In genomic region chr2:26785431-26786206, GRCh38 we compare ENCODE assay signal across 8 cellular contexts. TPM values are rescaled to one million over a fixed set of nuclear protein-coding genes. Genes with fewer than 3 reads are reported as not detected.
DNase-seq lines count a peak whose midpoint lies in the region; ATAC-seq, FAIRE-seq and TF ChIP-seq lines count a peak whose summit lies in the region.

TSS of gene CENPA (plus strand) at chr2:26786056. CDS start at chr2:26786197, 141 bp downstream.

- peaks cover under 1% of the 10 kb centered on the region for H3K9me3 ChIP-seq in left ventricle myocardium inferior (replicated peaks)

- peaks cover 23% of the 10 kb centered on the region for H3K36me3 Mint-ChIP-seq in T-helper 1 cell treated with Interleukin-12 subunit alpha and Interleukin-12 subunit beta and Interleukin-4 antibody, amounts not matched to agents 30 μg/mL and 1 μg/mL, for 36 hours (ENCODE audit: low read depth)
- peaks cover 13% of the 10 kb centered on the region for H3K36me3 Mint-ChIP-seq in progenitor cell of endocrine pancreas (ENCODE audit: insufficient read depth)

- peak within 1 kb of the TSS; percentile 82 for H3K27ac Mint-ChIP-seq in T-helper 1 cell treated with Interleukin-12 subunit alpha and Interleukin-12 subunit beta and Interleukin-4 antibody, amounts not matched to agents 30 μg/mL and 1 μg/mL, for 36 hours
- H3K27ac Mint-ChIP-seq in progenitor cell of endocrine pancreas: peak within 1 kb of the TSS; percentile 80

- DNase-seq in GM13977 (ENCODE audit: low spot score): peak; percentile 99
- DNase-seq in NCI-H1694 (lab: John Stamatoyannopoulos, UW): peak; percentile 99
- DNase-seq in amygdala (lab: John Stamatoyannopoulos, UW): peak in 55 of 56 donors; percentile 29 to 97 (median 91)
- peak; percentile 97 for DNase-seq in left ventricle myocardium inferior
- peak; percentile 91 for DNase-seq in progenitor cell of endocrine pancreas (ENCODE audit: low spot score, unreplicated experiment)
- peak; percentile 100 for DNase-seq in urothelium cell line (ENCODE audit: low spot score)

- H3K36me3 ChIP-seq in left ventricle myocardium inferior: peaks cover 13% of the 10 kb centered on the region

- H3K4me3 ChIP-seq in left ventricle myocardium inferior: peak within 1 kb of the TSS; percentile 85

- in situ Hi-C loops in GM13977 (cut with MboI; ENCODE audit: low pct_unique_long_range_greater_than_20kb, low sequenced_read_pairs, unreplicated experiment): no loop called here

- peak; percentile 98 for ATAC-seq in HG02884 (IDR thresholded peaks at IDR 0.05; ENCODE audit: unreplicated experiment)

- intact Hi-C loops in left ventricle myocardium inferior (cut with micrococcal nuclease): no loop called here

- peak within 1 kb of the TSS; percentile 91 for H3K4me3 Mint-ChIP-seq in T-helper 1 cell treated with Interleukin-12 subunit alpha and Interleukin-12 subunit beta and Interleukin-4 antibody, amounts not matched to agents 30 μg/mL and 1 μg/mL, for 36 hours
- peak within 1 kb of the TSS; percentile 80 for H3K4me3 Mint-ChIP-seq in progenitor cell of endocrine pancreas (ENCODE audit: low read depth)

- no peaks in the 10 kb centered on the region for H3K27me3 Mint-ChIP-seq in T-helper 1 cell treated with Interleukin-12 subunit alpha and Interleukin-12 subunit beta and Interleukin-4 antibody, amounts not matched to agents 30 μg/mL and 1 μg/mL, for 36 hours (ENCODE audit: low read depth)
- peaks cover 3% of the 10 kb centered on the region for H3K27me3 Mint-ChIP-seq in progenitor cell of endocrine pancreas

- TF ChIP-seq CTCF in GM13977 (IDR thresholded peaks at IDR 0.05; ENCODE audit: extremely low read depth, insufficient read depth, missing control alignments) (no peak), left ventricle myocardium inferior (IDR thresholded peaks at IDR 0.05; ENCODE audit: borderline replicate concordance) (peak; percentile 61), progenitor cell of endocrine pancreas (IDR thresholded peaks at IDR 0.05; ENCODE audit: unreplicated experiment) (peak; percentile 25)

- H3K9me3 Mint-ChIP-seq in T-helper 1 cell treated with Interleukin-12 subunit alpha and Interleukin-12 subunit beta and Interleukin-4 antibody, amounts not matched to agents 30 μg/mL and 1 μg/mL, for 36 hours: peaks cover under 1% of the 10 kb centered on the region
- H3K9me3 Mint-ChIP-seq in progenitor cell of endocrine pancreas (ENCODE audit: low read depth): peaks cover under 1% of the 10 kb centered on the region

- H3K4me1 Mint-ChIP-seq in T-helper 1 cell treated with Interleukin-12 subunit alpha and Interleukin-12 subunit beta and Interleukin-4 antibody, amounts not matched to agents 30 μg/mL and 1 μg/mL, for 36 hours (ENCODE audit: low read depth): peaks cover 30% of the 10 kb centered on the region
- H3K4me1 Mint-ChIP-seq in progenitor cell of endocrine pancreas (ENCODE audit: low read depth): peaks cover 3% of the 10 kb centered on the region

- peaks cover 5% of the 10 kb centered on the region for H3K27me3 ChIP-seq in left ventricle myocardium inferior (ENCODE audit: low read depth)

- H3K4me1 ChIP-seq in left ventricle myocardium inferior: peaks cover 10% of the 10 kb centered on the region

- FAIRE-seq in urothelium cell line (lab: Jason Lieb, UNC): no peak

- H3K27ac ChIP-seq in left ventricle myocardium inferior (replicated peaks): peak within 1 kb of the TSS; percentile 52

RNA-seq across cellular contexts. Expression of gene CENPA, which starts in this region (rescaled TPM):
- total RNA-seq in left ventricle myocardium inferior (2.5 TPM), progenitor cell of endocrine pancreas (10.5 and 10.7 TPM in 2 replicates)

Comparison
In these comparisons a context has a peak if more than half of its experiments do, and no peak if none do; other contexts are left out.
1. Peak in every context shown above with its lines: DNase-seq, ATAC-seq, H3K4me3 ChIP-seq and H3K27ac ChIP-seq.